Comparison of ENCODE assay signal across 15 cellular contexts in genomic region chr21:42390193-42390592, GRCh38. TPM values are rescaled to one million over a fixed set of nuclear protein-coding genes. Genes with fewer than 3 reads are reported as not detected.
DNase-seq lines count a peak whose midpoint lies in the region; TF ChIP-seq lines count a peak whose summit lies in the region.
"Had no signal": no experiment of that assay in that cellular context is flagged by ENCODE, and none has a peak within 500 bp of the region (broad histone marks: within the 10 kb centered on the region; RNA-seq: fewer than 3 reads in every experiment).

No MANE protein-coding gene starts in this region.

- peak overlapping the region; percentile 6 for H3K27ac Mint-ChIP-seq in activated CD4-positive, alpha-beta T cell treated with anti-CD3 and anti-CD28 coated beads, Interleukin-2, amount 10 ng/mL, durations not matched to agents 24 days and 14 days
- H3K27ac Mint-ChIP-seq in activated T-helper 2 cell treated with anti-CD3 and anti-CD28 coated beads, Interferon-gamma antibody, Interleukin-2, Interleukin-4, amounts not matched to agents 10 μg/mL and 5 μg/mL and 100 μg/mL, durations not matched to agents 14 hours and 24 hours and 36 hours: peak overlapping the region; percentile 46

- H3K4me3 Mint-ChIP-seq in activated CD4-positive, alpha-beta T cell treated with anti-CD3 and anti-CD28 coated beads, Interleukin-2, amount 10 ng/mL, durations not matched to agents 24 days and 14 days: no peak overlapping the region
- H3K4me3 Mint-ChIP-seq in activated T-helper 2 cell treated with anti-CD3 and anti-CD28 coated beads, Interferon-gamma antibody, Interleukin-2, Interleukin-4, amounts not matched to agents 10 μg/mL and 5 μg/mL and 100 μg/mL, durations not matched to agents 14 hours and 24 hours and 36 hours (ENCODE audit: low read depth): no peak overlapping the region

- H3K9me3 ChIP-seq in KOPT-K1 (ENCODE audit: insufficient read depth, low read length, poor library complexity, severe bottlenecking) (no peaks in the 10 kb centered on the region), spleen (no peaks in the 10 kb centered on the region)

- peaks cover 0 to 50% (median 13%) of the 10 kb centered on the region in 6 donors for H3K4me1 ChIP-seq in spleen

- peaks cover 74% of the 10 kb centered on the region for H3K4me1 Mint-ChIP-seq in activated CD4-positive, alpha-beta T cell treated with anti-CD3 and anti-CD28 coated beads, Interleukin-2, amount 10 ng/mL, durations not matched to agents 24 days and 14 days
- H3K4me1 Mint-ChIP-seq in activated T-helper 2 cell treated with anti-CD3 and anti-CD28 coated beads, Interferon-gamma antibody, Interleukin-2, Interleukin-4, amounts not matched to agents 10 μg/mL and 5 μg/mL and 100 μg/mL, durations not matched to agents 14 hours and 24 hours and 36 hours (ENCODE audit: low read depth): peaks cover 77% of the 10 kb centered on the region

- H3K4me3 ChIP-seq in spleen: no peak overlapping the region

- no peaks in the 10 kb centered on the region for H3K27me3 Mint-ChIP-seq in activated CD4-positive, alpha-beta T cell treated with anti-CD3 and anti-CD28 coated beads, Interleukin-2, amount 10 ng/mL, durations not matched to agents 24 days and 14 days
- H3K27me3 Mint-ChIP-seq in activated T-helper 2 cell treated with anti-CD3 and anti-CD28 coated beads, Interferon-gamma antibody, Interleukin-2, Interleukin-4, amounts not matched to agents 10 μg/mL and 5 μg/mL and 100 μg/mL, durations not matched to agents 14 hours and 24 hours and 36 hours (ENCODE audit: low read depth): no peaks in the 10 kb centered on the region

- no peak for TF ChIP-seq POLR2A in spleen (IDR thresholded peaks at IDR 0.05)

- H3K36me3 ChIP-seq in KOPT-K1 (ENCODE audit: insufficient read depth, low read length): no peaks in the 10 kb centered on the region
- H3K36me3 ChIP-seq in spleen: no peaks in the 10 kb centered on the region

- 73 to 82% (median 79%) methylated on average over 5 of the region's 5 CpGs for WGBS in spleen, 5 donors

- H3K9me3 Mint-ChIP-seq in activated CD4-positive, alpha-beta T cell treated with anti-CD3 and anti-CD28 coated beads, Interleukin-2, amount 10 ng/mL, durations not matched to agents 24 days and 14 days: peaks cover 1% of the 10 kb centered on the region
- H3K9me3 Mint-ChIP-seq in activated T-helper 2 cell treated with anti-CD3 and anti-CD28 coated beads, Interferon-gamma antibody, Interleukin-2, Interleukin-4, amounts not matched to agents 10 μg/mL and 5 μg/mL and 100 μg/mL, durations not matched to agents 14 hours and 24 hours and 36 hours: peaks cover 1% of the 10 kb centered on the region

- H3K36me3 Mint-ChIP-seq in activated CD4-positive, alpha-beta T cell treated with anti-CD3 and anti-CD28 coated beads, Interleukin-2, amount 10 ng/mL, durations not matched to agents 24 days and 14 days (ENCODE audit: low read depth): peaks cover 62% of the 10 kb centered on the region
- peaks cover 86% of the 10 kb centered on the region for H3K36me3 Mint-ChIP-seq in activated T-helper 2 cell treated with anti-CD3 and anti-CD28 coated beads, Interferon-gamma antibody, Interleukin-2, Interleukin-4, amounts not matched to agents 10 μg/mL and 5 μg/mL and 100 μg/mL, durations not matched to agents 14 hours and 24 hours and 36 hours (ENCODE audit: low read depth)

- peak overlapping the region; percentile 51 for H3K27ac ChIP-seq in KOPT-K1 (ENCODE audit: low read depth, low read length, poor library complexity, severe bottlenecking)
- no peak overlapping the region for H3K27ac ChIP-seq in spleen

- H3K27me3 ChIP-seq in spleen (replicated peaks in 1 of 7): peaks cover 0 to 5% (median 0%) of the 10 kb centered on the region in 7 donors

- no peak for DNase-seq in activated CD4-positive, alpha-beta T cell treated with anti-CD3 and anti-CD28 coated beads, Interleukin-2, amount 10 ng/mL, durations not matched to agents 24 days and 14 days
- DNase-seq in activated CD4-positive, alpha-beta T cell treated with anti-CD3 and anti-CD28 coated beads, Interleukin-2, amount 50 U/mL, for 48 hours: no peak
- no peak for DNase-seq in activated T-helper 2 cell treated with anti-CD3 and anti-CD28 coated beads, Interferon-gamma antibody, Interleukin-2, Interleukin-4, amounts not matched to agents 10 μg/mL and 5 μg/mL and 100 μg/mL, durations not matched to agents 14 hours and 24 hours and 36 hours (ENCODE audit: low spot score)
- DNase-seq in spleen (peak; percentile 24), NCI-H146 treated with DMSO at 0.1 percent for 48 hours (lab: John Stamatoyannopoulos, UW; ENCODE audit: unreplicated experiment) (no peak), DMS 273 treated with DMSO at 0.1 percent for 48 hours (lab: John Stamatoyannopoulos, UW) (no peak), GM10266 (ENCODE audit: extremely low spot score) (no peak)
- DNase-seq: 8988T, C1 segment of cervical spinal cord, NCI-H1105, NCI-H1930, SIG-M5 had no signal

- intact Hi-C loops in activated CD4-positive, alpha-beta T cell treated with anti-CD3 and anti-CD28 coated beads, Interleukin-2, amount 10 ng/mL, durations not matched to agents 24 days and 14 days (cut with micrococcal nuclease): loop anchor here (2.0 to 5.0 kb wide), 3 partner anchors 15 to 203 kb away; no protein-coding TSS in a partner anchor
- intact Hi-C loops in activated T-helper 2 cell treated with anti-CD3 and anti-CD28 coated beads, Interferon-gamma antibody, Interleukin-2, Interleukin-4, amounts not matched to agents 10 μg/mL and 5 μg/mL and 100 μg/mL, durations not matched to agents 14 hours and 24 hours and 36 hours (cut with micrococcal nuclease): loop anchor here (5.0 kb wide), 1 partner anchor 37 kb away; no protein-coding TSS in a partner anchor
- intact Hi-C loops in spleen (cut with DNase I; ENCODE audit: low total_unique reads): no loop called here

- TF ChIP-seq CTCF in spleen (IDR thresholded peaks at IDR 0.05 in 8 of 11, conservative IDR thresholded peaks at IDR 0.05 in 3 of 11) (no peak), GM10266 (IDR thresholded peaks at IDR 0.05; ENCODE audit: control insufficient read depth, insufficient read depth, low read depth, missing control alignments) (no peak)

RNA-seq across cellular contexts. Expression of gene TMPRSS3, which starts 5.7 kb away (rescaled TPM):
- 56.9 and 58.7 TPM in 2 replicates for total RNA-seq in activated CD4-positive, alpha-beta T cell treated with anti-CD3 and anti-CD28 coated beads, Interleukin-2, amount 10 ng/mL, durations not matched to agents 24 days and 14 days
- 81.0 and 88.1 TPM in 2 replicates for total RNA-seq in activated T-helper 2 cell treated with anti-CD3 and anti-CD28 coated beads, Interferon-gamma antibody, Interleukin-2, Interleukin-4, amounts not matched to agents 10 μg/mL and 5 μg/mL and 100 μg/mL, durations not matched to agents 14 hours and 24 hours and 36 hours
- total RNA-seq in spleen: 1 to 10 TPM in 2 of 7 donors, under 1 TPM in 4, not detected in 1; 0.51 to 6.0 (median 0.78) TPM
- polyA plus RNA-seq in spleen: under 1 TPM; 0.22 to 0.32 (median 0.24) TPM
- total RNA-seq: RPMI7951 had no signal

RNA-seq across cellular contexts. Expression of gene UBASH3A, which starts 13.5 kb away (rescaled TPM):
- 61.4 and 65.7 TPM in 2 replicates for total RNA-seq in activated CD4-positive, alpha-beta T cell treated with anti-CD3 and anti-CD28 coated beads, Interleukin-2, amount 10 ng/mL, durations not matched to agents 24 days and 14 days
- total RNA-seq in activated T-helper 2 cell treated with anti-CD3 and anti-CD28 coated beads, Interferon-gamma antibody, Interleukin-2, Interleukin-4, amounts not matched to agents 10 μg/mL and 5 μg/mL and 100 μg/mL, durations not matched to agents 14 hours and 24 hours and 36 hours: 86.0 and 87.4 TPM in 2 replicates
- total RNA-seq in spleen: 10 to 100 TPM in 5 of 7 donors, 1 to 10 TPM in 2; 7.2 to 16.3 (median 11.4) TPM
- polyA plus RNA-seq in spleen: 1 to 10 TPM; 2.6 to 4.2 (median 3.3) TPM
- total RNA-seq: M059J, RPMI7951 had no signal

RNA-seq across cellular contexts. Expression of gene TFF1, which starts 23.9 kb away (rescaled TPM):
- not detected in 2 replicates for total RNA-seq in activated CD4-positive, alpha-beta T cell treated with anti-CD3 and anti-CD28 coated beads, Interleukin-2, amount 10 ng/mL, durations not matched to agents 24 days and 14 days
- total RNA-seq in activated T-helper 2 cell treated with anti-CD3 and anti-CD28 coated beads, Interferon-gamma antibody, Interleukin-2, Interleukin-4, amounts not matched to agents 10 μg/mL and 5 μg/mL and 100 μg/mL, durations not matched to agents 14 hours and 24 hours and 36 hours: 0.48 and 0.51 TPM in 2 replicates
- total RNA-seq in spleen: not detected
- polyA plus RNA-seq in spleen: not detected
- total RNA-seq: M059J, RPMI7951 had no signal

RNA-seq across cellular contexts. Expression of gene TFF2, which starts 39.4 kb away (rescaled TPM):
- not detected in 2 replicates for total RNA-seq in activated CD4-positive, alpha-beta T cell treated with anti-CD3 and anti-CD28 coated beads, Interleukin-2, amount 10 ng/mL, durations not matched to agents 24 days and 14 days
- not detected in 2 replicates for total RNA-seq in activated T-helper 2 cell treated with anti-CD3 and anti-CD28 coated beads, Interferon-gamma antibody, Interleukin-2, Interleukin-4, amounts not matched to agents 10 μg/mL and 5 μg/mL and 100 μg/mL, durations not matched to agents 14 hours and 24 hours and 36 hours
- total RNA-seq in spleen: not detected
- under 1 TPM in 1 of 3 donors, not detected in 2; 0.14 TPM for polyA plus RNA-seq in spleen
- total RNA-seq: RPMI7951 had no signal
